In genomic region chr12:31715283-31715825, GRCh38 we compare ENCODE assay signal across 9 cellular contexts. TPM values are rescaled to one million over a fixed set of nuclear protein-coding genes. Genes with fewer than 3 reads are reported as not detected.
DNase-seq lines count a peak whose midpoint lies in the region; ATAC-seq and TF ChIP-seq lines count a peak whose summit lies in the region.
"Had no signal": no experiment of that assay in that cellular context is flagged by ENCODE, and none has a peak within 500 bp of the region (broad histone marks: within the 10 kb centered on the region; RNA-seq: fewer than 3 reads in every experiment).

No MANE protein-coding gene starts in this region.

- no peaks in the 10 kb centered on the region for H3K27me3 Mint-ChIP-seq in activated CD4-positive, alpha-beta T cell treated with anti-CD3 and anti-CD28 coated beads for 36 hours
- no peaks in the 10 kb centered on the region for H3K27me3 Mint-ChIP-seq in activated CD4-positive, alpha-beta T cell treated with anti-CD3 and anti-CD28 coated beads, Interleukin-2, amount 10 ng/mL, durations not matched to agents 7 days and 5 days
- no peaks in the 10 kb centered on the region for H3K27me3 Mint-ChIP-seq in activated T-helper 1 cell treated with anti-CD3 and anti-CD28 coated beads, Interleukin-12 subunit alpha, Interleukin-12 subunit beta, Interleukin-2, Interleukin-4 antibody, amounts not matched to agents 30 ng/mL and 10 ng/mL and 1 ng/mL, durations not matched to agents 14 hours and 24 hours and 36 hours (ENCODE audit: insufficient read depth)

- no peak overlapping the region for H3K4me3 ChIP-seq in mucosa of stomach (ENCODE audit: low read length)
- H3K4me3 ChIP-seq in lower leg skin (ENCODE audit: low read depth, poor library complexity, severe bottlenecking) = no peak overlapping the region

- 63 to 66% methylated on average over 5 of the region's 5 CpGs for WGBS in lower leg skin, 2 donors

- H3K36me3 Mint-ChIP-seq in activated CD4-positive, alpha-beta T cell treated with anti-CD3 and anti-CD28 coated beads for 36 hours (ENCODE audit: low read depth) = peaks cover 35% of the 10 kb centered on the region
- H3K36me3 Mint-ChIP-seq in activated CD4-positive, alpha-beta T cell treated with anti-CD3 and anti-CD28 coated beads, Interleukin-2, amount 10 ng/mL, durations not matched to agents 7 days and 5 days (ENCODE audit: low read depth) = peaks cover 31% of the 10 kb centered on the region
- peaks cover 14% of the 10 kb centered on the region for H3K36me3 Mint-ChIP-seq in activated T-helper 1 cell treated with anti-CD3 and anti-CD28 coated beads, Interleukin-12 subunit alpha, Interleukin-12 subunit beta, Interleukin-2, Interleukin-4 antibody, amounts not matched to agents 30 ng/mL and 10 ng/mL and 1 ng/mL, durations not matched to agents 14 hours and 24 hours and 36 hours (ENCODE audit: low read depth)

- ATAC-seq in activated CD4-positive, alpha-beta T cell treated with anti-CD3 and anti-CD28 coated beads for 36 hours = no peak
- peak; percentile 91 for ATAC-seq in HG03159 (IDR thresholded peaks at IDR 0.05; ENCODE audit: unreplicated experiment)

- H3K4me3 Mint-ChIP-seq in activated CD4-positive, alpha-beta T cell treated with anti-CD3 and anti-CD28 coated beads for 36 hours = no peak overlapping the region
- H3K4me3 Mint-ChIP-seq in activated CD4-positive, alpha-beta T cell treated with anti-CD3 and anti-CD28 coated beads, Interleukin-2, amount 10 ng/mL, durations not matched to agents 7 days and 5 days = no peak overlapping the region
- H3K4me3 Mint-ChIP-seq in activated T-helper 1 cell treated with anti-CD3 and anti-CD28 coated beads, Interleukin-12 subunit alpha, Interleukin-12 subunit beta, Interleukin-2, Interleukin-4 antibody, amounts not matched to agents 30 ng/mL and 10 ng/mL and 1 ng/mL, durations not matched to agents 14 hours and 24 hours and 36 hours = no peak overlapping the region
- H3K4me3 Mint-ChIP-seq: nephron had no signal

- H3K4me1 ChIP-seq in mucosa of stomach (ENCODE audit: control insufficient read depth, insufficient read depth, low read length) = peaks cover 14% of the 10 kb centered on the region

- TF ChIP-seq CTCF in lower leg skin (IDR thresholded peaks at IDR 0.05) = no peak

- POLR2A ChIA-PET in activated CD4-positive, alpha-beta T cell treated with anti-CD3 and anti-CD28 coated beads for 36 hours (lab: Charles Lee) = interaction anchor here (1.0 kb wide), 1 partner anchor 181 kb away, joined by 3 read pairs; no protein-coding TSS in a partner anchor
- POLR2A ChIA-PET in activated CD4-positive, alpha-beta T cell treated with anti-CD3 and anti-CD28 coated beads, Interleukin-2, amount 10 ng/mL, durations not matched to agents 7 days and 5 days (lab: Charles Lee) = no interaction called here

- CTCF ChIA-PET in activated CD4-positive, alpha-beta T cell treated with anti-CD3 and anti-CD28 coated beads for 36 hours (lab: Charles Lee) = interaction anchor here (0.6 kb wide), 3 partner anchors 10 to 1712 kb away, joined by 3 to 4 read pairs (median 3); no protein-coding TSS in a partner anchor
- CTCF ChIA-PET in activated CD4-positive, alpha-beta T cell treated with anti-CD3 and anti-CD28 coated beads, Interleukin-2, amount 10 ng/mL, durations not matched to agents 7 days and 5 days (lab: Charles Lee) = interaction anchor here (0.6 to 1.9 kb wide), 5 partner anchors 10 to 367 kb away, joined by 3 to 5 read pairs (median 3); partner anchors contain the start of gene AMN1

- DNase-seq in activated CD4-positive, alpha-beta T cell treated with anti-CD3 and anti-CD28 coated beads for 36 hours = no peak
- DNase-seq in activated CD4-positive, alpha-beta T cell treated with anti-CD3 and anti-CD28 coated beads, Interleukin-2, amount 10 ng/mL, durations not matched to agents 7 days and 5 days = no peak
- DNase-seq in activated T-helper 1 cell treated with anti-CD3 and anti-CD28 coated beads, Interleukin-12 subunit alpha, Interleukin-12 subunit beta, Interleukin-2, Interleukin-4 antibody, amounts not matched to agents 30 ng/mL and 10 ng/mL and 1 ng/mL, durations not matched to agents 14 hours and 24 hours and 36 hours (ENCODE audit: low spot score) = no peak
- no peak for DNase-seq in activated effector memory CD4-positive, alpha-beta T cell treated with anti-CD3 and anti-CD28 coated beads, Interleukin-2, amount 50 U/mL, for 16 hours
- DNase-seq in lower leg skin (ENCODE audit: low spot score in 2 of 2) = no peak
- no peak for DNase-seq in DMS114 treated with DMSO at 0.1 percent for 48 hours (lab: John Stamatoyannopoulos, UW; ENCODE audit: unreplicated experiment)

- no peaks in the 10 kb centered on the region for H3K9me3 ChIP-seq in mucosa of stomach (ENCODE audit: control insufficient read depth, low read length)

- peaks cover 15% of the 10 kb centered on the region for H3K9me3 Mint-ChIP-seq in activated CD4-positive, alpha-beta T cell treated with anti-CD3 and anti-CD28 coated beads for 36 hours (ENCODE audit: low read depth)
- peaks cover 28% of the 10 kb centered on the region for H3K9me3 Mint-ChIP-seq in activated CD4-positive, alpha-beta T cell treated with anti-CD3 and anti-CD28 coated beads, Interleukin-2, amount 10 ng/mL, durations not matched to agents 7 days and 5 days
- H3K9me3 Mint-ChIP-seq in activated T-helper 1 cell treated with anti-CD3 and anti-CD28 coated beads, Interleukin-12 subunit alpha, Interleukin-12 subunit beta, Interleukin-2, Interleukin-4 antibody, amounts not matched to agents 30 ng/mL and 10 ng/mL and 1 ng/mL, durations not matched to agents 14 hours and 24 hours and 36 hours = peaks cover 22% of the 10 kb centered on the region

- H3K36me3 ChIP-seq in mucosa of stomach (ENCODE audit: control insufficient read depth, insufficient read depth, low read length) = no peaks in the 10 kb centered on the region

- no peak for TF ChIP-seq POLR2A in lower leg skin (IDR thresholded peaks at IDR 0.05)

- H3K4me1 Mint-ChIP-seq in activated CD4-positive, alpha-beta T cell treated with anti-CD3 and anti-CD28 coated beads for 36 hours = peaks cover 7% of the 10 kb centered on the region
- H3K4me1 Mint-ChIP-seq in activated CD4-positive, alpha-beta T cell treated with anti-CD3 and anti-CD28 coated beads, Interleukin-2, amount 10 ng/mL, durations not matched to agents 7 days and 5 days = peaks cover 5% of the 10 kb centered on the region
- H3K4me1 Mint-ChIP-seq in activated T-helper 1 cell treated with anti-CD3 and anti-CD28 coated beads, Interleukin-12 subunit alpha, Interleukin-12 subunit beta, Interleukin-2, Interleukin-4 antibody, amounts not matched to agents 30 ng/mL and 10 ng/mL and 1 ng/mL, durations not matched to agents 14 hours and 24 hours and 36 hours (ENCODE audit: low read depth) = peaks cover 22% of the 10 kb centered on the region
- H3K4me1 Mint-ChIP-seq: nephron had no signal

- H3K27me3 ChIP-seq in mucosa of stomach (ENCODE audit: control insufficient read depth, insufficient read depth, low read length) = no peaks in the 10 kb centered on the region

- peak overlapping the region; percentile 16 for H3K27ac Mint-ChIP-seq in activated CD4-positive, alpha-beta T cell treated with anti-CD3 and anti-CD28 coated beads for 36 hours
- no peak overlapping the region for H3K27ac Mint-ChIP-seq in activated CD4-positive, alpha-beta T cell treated with anti-CD3 and anti-CD28 coated beads, Interleukin-2, amount 10 ng/mL, durations not matched to agents 7 days and 5 days
- peak overlapping the region; percentile 13 for H3K27ac Mint-ChIP-seq in activated T-helper 1 cell treated with anti-CD3 and anti-CD28 coated beads, Interleukin-12 subunit alpha, Interleukin-12 subunit beta, Interleukin-2, Interleukin-4 antibody, amounts not matched to agents 30 ng/mL and 10 ng/mL and 1 ng/mL, durations not matched to agents 14 hours and 24 hours and 36 hours

- H3K9ac ChIP-seq in mucosa of stomach (ENCODE audit: low read length) = peak overlapping the region; percentile 48

- intact Hi-C loops in activated CD4-positive, alpha-beta T cell treated with anti-CD3 and anti-CD28 coated beads for 36 hours (cut with DNase I, micrococcal nuclease) = no loop called here
- intact Hi-C loops in activated T-helper 1 cell treated with anti-CD3 and anti-CD28 coated beads, Interleukin-12 subunit alpha, Interleukin-12 subunit beta, Interleukin-2, Interleukin-4 antibody, amounts not matched to agents 30 ng/mL and 10 ng/mL and 1 ng/mL, durations not matched to agents 14 hours and 24 hours and 36 hours (cut with micrococcal nuclease) = no loop called here
- intact Hi-C loops in lower leg skin (cut with DNase I; ENCODE audit: low total_unique reads) = no loop called here

RNA-seq across cellular contexts. Expression of gene AMN1, which starts 13.5 kb away (rescaled TPM):
- 1 to 10 TPM; 5.1 to 5.8 TPM for total RNA-seq in activated CD4-positive, alpha-beta T cell treated with anti-CD3 and anti-CD28 coated beads for 36 hours
- 1 to 10 TPM; 6.1 to 6.6 TPM for total RNA-seq in activated CD4-positive, alpha-beta T cell treated with anti-CD3 and anti-CD28 coated beads, Interleukin-2, amount 10 ng/mL, durations not matched to agents 7 days and 5 days
- total RNA-seq in activated T-helper 1 cell treated with anti-CD3 and anti-CD28 coated beads, Interleukin-12 subunit alpha, Interleukin-12 subunit beta, Interleukin-2, Interleukin-4 antibody, amounts not matched to agents 30 ng/mL and 10 ng/mL and 1 ng/mL, durations not matched to agents 14 hours and 24 hours and 36 hours = 3.1 and 3.4 TPM in 2 replicates
- 10 to 100 TPM in 3 of 4 donors, 1 to 10 TPM in 1; 9.5 to 20.5 (median 10.8) TPM for total RNA-seq in lower leg skin

RNA-seq across cellular contexts. Expression of gene ETFBKMT, which starts 55.9 kb away (rescaled TPM):
- 1 to 10 TPM in 1 of 2 experiments, under 1 TPM in 1; 0.35 to 1.4 TPM for total RNA-seq in activated CD4-positive, alpha-beta T cell treated with anti-CD3 and anti-CD28 coated beads for 36 hours
- total RNA-seq in activated CD4-positive, alpha-beta T cell treated with anti-CD3 and anti-CD28 coated beads, Interleukin-2, amount 10 ng/mL, durations not matched to agents 7 days and 5 days = 1 to 10 TPM in 1 of 2 experiments, under 1 TPM in 1; 0.57 to 1.2 TPM
- total RNA-seq in activated T-helper 1 cell treated with anti-CD3 and anti-CD28 coated beads, Interleukin-12 subunit alpha, Interleukin-12 subunit beta, Interleukin-2, Interleukin-4 antibody, amounts not matched to agents 30 ng/mL and 10 ng/mL and 1 ng/mL, durations not matched to agents 14 hours and 24 hours and 36 hours = 0.62 and 0.69 TPM in 2 replicates
- 1 to 10 TPM; 1.8 to 3.4 (median 2.3) TPM for total RNA-seq in lower leg skin
